Comparison of ENCODE assay signal across 1 cellular context in the genomic region with DNA sequence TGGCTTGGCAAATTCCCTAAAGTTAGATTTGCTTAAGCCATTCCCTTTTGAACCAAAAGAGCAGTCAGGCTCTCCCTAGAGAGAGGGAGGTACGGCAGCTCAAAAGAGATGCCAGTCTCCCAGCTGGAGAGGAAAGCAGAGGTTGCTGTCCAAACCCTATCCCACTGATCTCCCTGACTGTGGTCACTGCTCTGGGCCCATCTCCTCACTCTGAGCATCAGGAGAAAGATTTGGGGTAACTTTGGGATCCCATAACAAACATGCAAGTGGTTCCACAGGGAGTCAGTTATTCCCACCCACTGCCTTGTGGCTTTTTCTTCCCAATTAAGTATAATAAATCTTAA.
TF ChIP-seq lines count a peak whose summit lies in the region.

No MANE protein-coding gene starts in this region.

TF ChIP-seq in A549, 52 proteins besides CTCF, POLR2A, EP300 and RAD21 (continued from another document):
- TF ChIP-seq, protein P1, sequence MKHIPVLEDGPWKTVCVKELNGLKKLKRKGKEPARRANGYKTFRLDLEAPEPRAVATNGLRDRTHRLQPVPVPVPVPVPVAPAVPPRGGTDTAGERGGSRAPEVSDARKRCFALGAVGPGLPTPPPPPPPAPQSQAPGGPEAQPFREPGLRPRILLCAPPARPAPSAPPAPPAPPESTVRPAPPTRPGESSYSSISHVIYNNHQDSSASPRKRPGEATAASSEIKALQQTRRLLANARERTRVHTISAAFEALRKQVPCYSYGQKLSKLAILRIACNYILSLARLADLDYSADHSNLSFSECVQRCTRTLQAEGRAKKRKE (CRISPR knock-in tag; IDR thresholded peaks at IDR 0.05; ENCODE audit: low read depth) = no peak
- TF ChIP-seq, protein P2, sequence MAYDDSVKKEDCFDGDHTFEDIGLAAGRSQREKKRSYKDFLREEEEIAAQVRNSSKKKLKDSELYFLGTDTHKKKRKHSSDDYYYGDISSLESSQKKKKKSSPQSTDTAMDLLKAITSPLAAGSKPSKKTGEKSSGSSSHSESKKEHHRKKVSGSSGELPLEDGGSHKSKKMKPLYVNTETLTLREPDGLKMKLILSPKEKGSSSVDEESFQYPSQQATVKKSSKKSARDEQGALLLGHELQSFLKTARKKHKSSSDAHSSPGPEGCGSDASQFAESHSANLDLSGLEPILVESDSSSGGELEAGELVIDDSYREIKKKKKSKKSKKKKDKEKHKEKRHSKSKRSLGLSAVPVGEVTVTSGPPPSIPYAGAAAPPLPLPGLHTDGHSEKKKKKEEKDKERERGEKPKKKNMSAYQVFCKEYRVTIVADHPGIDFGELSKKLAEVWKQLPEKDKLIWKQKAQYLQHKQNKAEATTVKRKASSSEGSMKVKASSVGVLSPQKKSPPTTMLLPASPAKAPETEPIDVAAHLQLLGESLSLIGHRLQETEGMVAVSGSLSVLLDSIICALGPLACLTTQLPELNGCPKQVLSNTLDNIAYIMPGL (CRISPR knock-in tag; IDR thresholded peaks at IDR 0.05; ENCODE audit: borderline replicate concordance) = no peak
- TF ChIP-seq ESRRA (IDR thresholded peaks at IDR 0.05; ENCODE audit: borderline replicate concordance, low read length) = no peak
- TF ChIP-seq MYC (IDR thresholded peaks at IDR 0.05; ENCODE audit: borderline replicate concordance, low read length) = no peak
- TF ChIP-seq, protein P3, sequence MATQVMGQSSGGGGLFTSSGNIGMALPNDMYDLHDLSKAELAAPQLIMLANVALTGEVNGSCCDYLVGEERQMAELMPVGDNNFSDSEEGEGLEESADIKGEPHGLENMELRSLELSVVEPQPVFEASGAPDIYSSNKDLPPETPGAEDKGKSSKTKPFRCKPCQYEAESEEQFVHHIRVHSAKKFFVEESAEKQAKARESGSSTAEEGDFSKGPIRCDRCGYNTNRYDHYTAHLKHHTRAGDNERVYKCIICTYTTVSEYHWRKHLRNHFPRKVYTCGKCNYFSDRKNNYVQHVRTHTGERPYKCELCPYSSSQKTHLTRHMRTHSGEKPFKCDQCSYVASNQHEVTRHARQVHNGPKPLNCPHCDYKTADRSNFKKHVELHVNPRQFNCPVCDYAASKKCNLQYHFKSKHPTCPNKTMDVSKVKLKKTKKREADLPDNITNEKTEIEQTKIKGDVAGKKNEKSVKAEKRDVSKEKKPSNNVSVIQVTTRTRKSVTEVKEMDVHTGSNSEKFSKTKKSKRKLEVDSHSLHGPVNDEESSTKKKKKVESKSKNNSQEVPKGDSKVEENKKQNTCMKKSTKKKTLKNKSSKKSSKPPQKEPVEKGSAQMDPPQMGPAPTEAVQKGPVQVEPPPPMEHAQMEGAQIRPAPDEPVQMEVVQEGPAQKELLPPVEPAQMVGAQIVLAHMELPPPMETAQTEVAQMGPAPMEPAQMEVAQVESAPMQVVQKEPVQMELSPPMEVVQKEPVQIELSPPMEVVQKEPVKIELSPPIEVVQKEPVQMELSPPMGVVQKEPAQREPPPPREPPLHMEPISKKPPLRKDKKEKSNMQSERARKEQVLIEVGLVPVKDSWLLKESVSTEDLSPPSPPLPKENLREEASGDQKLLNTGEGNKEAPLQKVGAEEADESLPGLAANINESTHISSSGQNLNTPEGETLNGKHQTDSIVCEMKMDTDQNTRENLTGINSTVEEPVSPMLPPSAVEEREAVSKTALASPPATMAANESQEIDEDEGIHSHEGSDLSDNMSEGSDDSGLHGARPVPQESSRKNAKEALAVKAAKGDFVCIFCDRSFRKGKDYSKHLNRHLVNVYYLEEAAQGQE (IDR thresholded peaks at IDR 0.05) = no peak
- TF ChIP-seq FOXS1 (CRISPR knock-in tag; IDR thresholded peaks at IDR 0.05) = no peak
- TF ChIP-seq ZSCAN20 (CRISPR knock-in tag; IDR thresholded peaks at IDR 0.05) = no peak
- no peak for TF ChIP-seq ZC3H11A (IDR thresholded peaks at IDR 0.05)
- TF ChIP-seq, protein P4, sequence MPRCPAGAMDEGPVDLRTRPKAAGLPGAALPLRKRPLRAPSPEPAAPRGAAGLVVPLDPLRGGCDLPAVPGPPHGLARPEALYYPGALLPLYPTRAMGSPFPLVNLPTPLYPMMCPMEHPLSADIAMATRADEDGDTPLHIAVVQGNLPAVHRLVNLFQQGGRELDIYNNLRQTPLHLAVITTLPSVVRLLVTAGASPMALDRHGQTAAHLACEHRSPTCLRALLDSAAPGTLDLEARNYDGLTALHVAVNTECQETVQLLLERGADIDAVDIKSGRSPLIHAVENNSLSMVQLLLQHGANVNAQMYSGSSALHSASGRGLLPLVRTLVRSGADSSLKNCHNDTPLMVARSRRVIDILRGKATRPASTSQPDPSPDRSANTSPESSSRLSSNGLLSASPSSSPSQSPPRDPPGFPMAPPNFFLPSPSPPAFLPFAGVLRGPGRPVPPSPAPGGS (IDR thresholded peaks at IDR 0.05) = no peak
- TF ChIP-seq JUNB (IDR thresholded peaks at IDR 0.05) = no peak
- no peak for TF ChIP-seq KDM1A (IDR thresholded peaks at IDR 0.05; ENCODE audit: low read depth)
- TF ChIP-seq CEBPB (IDR thresholded peaks at IDR 0.05) = no peak
- TF ChIP-seq BHLHE40 (IDR thresholded peaks at IDR 0.05; ENCODE audit: low read depth, low read length) = no peak
- TF ChIP-seq, protein P5, sequence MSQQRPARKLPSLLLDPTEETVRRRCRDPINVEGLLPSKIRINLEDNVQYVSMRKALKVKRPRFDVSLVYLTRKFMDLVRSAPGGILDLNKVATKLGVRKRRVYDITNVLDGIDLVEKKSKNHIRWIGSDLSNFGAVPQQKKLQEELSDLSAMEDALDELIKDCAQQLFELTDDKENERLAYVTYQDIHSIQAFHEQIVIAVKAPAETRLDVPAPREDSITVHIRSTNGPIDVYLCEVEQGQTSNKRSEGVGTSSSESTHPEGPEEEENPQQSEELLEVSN (IDR thresholded peaks at IDR 0.05; ENCODE audit: borderline replicate concordance, low read depth) = no peak
- no peak for TF ChIP-seq RARB (CRISPR knock-in tag; IDR thresholded peaks at IDR 0.05)
